Comparison of ENCODE assay signal across 22 cellular contexts in genomic region chr3:24854748-24855147, GRCh38.
"Had no signal": no experiment of that assay in that cellular context is flagged by ENCODE, and none has a peak within 500 bp of the region (broad histone marks: within the 10 kb centered on the region; RNA-seq: fewer than 3 reads in every experiment).

No MANE protein-coding gene starts in this region.

- H3K4me3 Mint-ChIP-seq: activated CD8-positive, alpha-beta memory T cell treated with anti-CD3 and anti-CD28 coated beads, Interleukin-2, amount 10 ng/mL, durations not matched to agents 7 days and 5 days; activated CD8-positive, alpha-beta T cell treated with anti-CD3 and anti-CD28 coated beads, Interleukin-2, amount 10 ng/mL, durations not matched to agents 7 days and 5 days; activated naive CD8-positive, alpha-beta T cell treated with anti-CD3 and anti-CD28 coated beads, Interleukin-2, amount 50 U/mL, for 24 hours; activated T-cell treated with anti-CD3 and anti-CD28 coated beads, Interleukin-2, amount 50 U/mL, for 4 hours; T-helper 1 cell treated with Interleukin-12 subunit alpha and Interleukin-12 subunit beta and Interleukin-4 antibody, amounts not matched to agents 30 μg/mL and 1 μg/mL, for 36 hours had no signal

- H3K9me3 ChIP-seq: ascending aorta, body of pancreas, Peyer's patch, SJSA1 had no signal

- H3K4me1 ChIP-seq: ascending aorta, body of pancreas, Peyer's patch, SJSA1 had no signal

- DNase-seq: activated CD4-positive, alpha-beta T cell treated with anti-CD3 and anti-CD28 coated beads for 4 hours; activated CD4-positive, alpha-beta T cell treated with anti-CD3 and anti-CD28 coated beads, Interleukin-2, amount 50 U/mL, for 4 hours; activated CD8-positive, alpha-beta memory T cell treated with anti-CD3 and anti-CD28 coated beads, Interleukin-2, amount 10 ng/mL, durations not matched to agents 7 days and 5 days; activated CD8-positive, alpha-beta T cell treated with anti-CD3 and anti-CD28 coated beads, Interleukin-2, amount 10 ng/mL, durations not matched to agents 7 days and 5 days; activated effector memory CD4-positive, alpha-beta T cell treated with anti-CD3 and anti-CD28 coated beads, Interleukin-2, amount 50 U/mL, for 16 hours; activated naive CD4-positive, alpha-beta T cell treated with Interleukin-2 at 50 U/mL for 16 hours; activated naive CD8-positive, alpha-beta T cell treated with anti-CD3 and anti-CD28 coated beads, Interleukin-2, amount 50 U/mL, for 24 hours; activated T-cell treated with anti-CD3 and anti-CD28 coated beads, Interleukin-2, amount 50 U/mL, for 4 hours; amniotic stem cell; body of pancreas; central memory CD4-positive, alpha-beta T cell; KG1; NCI-H2029 treated with DMSO at 0.1 percent for 48 hours; NCI-H82; Peyer's patch; SHP77 had no signal

- H3K27me3 Mint-ChIP-seq: activated CD8-positive, alpha-beta memory T cell treated with anti-CD3 and anti-CD28 coated beads, Interleukin-2, amount 10 ng/mL, durations not matched to agents 7 days and 5 days; activated naive CD8-positive, alpha-beta T cell treated with anti-CD3 and anti-CD28 coated beads, Interleukin-2, amount 50 U/mL, for 24 hours had no signal

- FAIRE-seq: bronchial epithelial cell had no signal

- H3K36me3 ChIP-seq: ascending aorta, Peyer's patch, SJSA1 had no signal

- H3K27me3 ChIP-seq: ascending aorta, body of pancreas, Peyer's patch, SJSA1 had no signal

- H3K9me3 Mint-ChIP-seq: activated naive CD8-positive, alpha-beta T cell treated with anti-CD3 and anti-CD28 coated beads, Interleukin-2, amount 50 U/mL, for 24 hours; T-helper 1 cell treated with Interleukin-12 subunit alpha and Interleukin-12 subunit beta and Interleukin-4 antibody, amounts not matched to agents 30 μg/mL and 1 μg/mL, for 36 hours had no signal

- H3K4me1 Mint-ChIP-seq: activated CD8-positive, alpha-beta memory T cell treated with anti-CD3 and anti-CD28 coated beads, Interleukin-2, amount 10 ng/mL, durations not matched to agents 7 days and 5 days; activated naive CD8-positive, alpha-beta T cell treated with anti-CD3 and anti-CD28 coated beads, Interleukin-2, amount 50 U/mL, for 24 hours had no signal

- H3K36me3 Mint-ChIP-seq: activated CD8-positive, alpha-beta memory T cell treated with anti-CD3 and anti-CD28 coated beads, Interleukin-2, amount 10 ng/mL, durations not matched to agents 7 days and 5 days; activated naive CD4-positive, alpha-beta T cell treated with anti-CD3 and anti-CD28 coated beads, Interleukin-2, amount 50 U/mL, for 72 hours had no signal

- H3K4me3 ChIP-seq: ascending aorta, body of pancreas, coronary artery, Peyer's patch, SJSA1 had no signal

- H3K27ac Mint-ChIP-seq: activated CD8-positive, alpha-beta memory T cell treated with anti-CD3 and anti-CD28 coated beads, Interleukin-2, amount 10 ng/mL, durations not matched to agents 7 days and 5 days; activated CD8-positive, alpha-beta T cell treated with anti-CD3 and anti-CD28 coated beads, Interleukin-2, amount 10 ng/mL, durations not matched to agents 7 days and 5 days; activated naive CD4-positive, alpha-beta T cell treated with anti-CD3 and anti-CD28 coated beads, Interleukin-2, amount 50 U/mL, for 72 hours; activated naive CD8-positive, alpha-beta T cell treated with anti-CD3 and anti-CD28 coated beads, Interleukin-2, amount 50 U/mL, for 24 hours; T-helper 1 cell treated with Interleukin-12 subunit alpha and Interleukin-12 subunit beta and Interleukin-4 antibody, amounts not matched to agents 30 μg/mL and 1 μg/mL, for 36 hours had no signal

- H3K27ac ChIP-seq: ascending aorta, body of pancreas, coronary artery, Peyer's patch, SJSA1 had no signal
